ENCODE assay signal across 11 cellular contexts in genomic region chr6:78489874-78490273, GRCh38.
"Had no signal": no experiment of that assay in that cellular context is flagged by ENCODE, and none has a peak within 500 bp of the region (broad histone marks: within the 10 kb centered on the region; RNA-seq: fewer than 3 reads in every experiment).

No MANE protein-coding gene starts in this region.

- DNase-seq: activated CD4-positive, alpha-beta T cell treated with anti-CD3 and anti-CD28 coated beads, Interleukin-2, amount 10 ng/mL, durations not matched to agents 7 days and 5 days; activated CD4-positive, CD25-positive, alpha-beta regulatory T cell; activated CD8-positive, alpha-beta memory T cell treated with anti-CD3 and anti-CD28 coated beads for 24 hours; activated naive CD4-positive, alpha-beta T cell treated with Interleukin-2 at 50 U/mL for 16 hours; hippocampal formation; naive B cell; right cardiac atrium; spleen; stimulated activated CD4-positive, alpha-beta T cell treated with anti-CD3 and anti-CD28 coated beads, Interleukin-1b, Interleukin-23, amount 100 ng/mL, for 48 hours had no signal

- H3K4me3 ChIP-seq: spleen, tibial nerve had no signal

- H3K4me1 ChIP-seq: spleen had no signal

- H3K36me3 ChIP-seq: spleen, tibial nerve had no signal

- H3K27me3 ChIP-seq: spleen, tibial nerve had no signal

- ATAC-seq: right cardiac atrium; stimulated activated memory B cell treated with anti-CD40 and anti-IgM and Interleukin-4, amounts not matched to agents 10 μg/mL and 1 μg/mL and 100 μg/mL, for 72 hours had no signal

- H3K9me3 ChIP-seq: spleen, tibial nerve had no signal

- H3K27ac ChIP-seq: spleen, tibial nerve had no signal
